ENCODE assay signal across 6 cellular contexts in the genomic region with DNA sequence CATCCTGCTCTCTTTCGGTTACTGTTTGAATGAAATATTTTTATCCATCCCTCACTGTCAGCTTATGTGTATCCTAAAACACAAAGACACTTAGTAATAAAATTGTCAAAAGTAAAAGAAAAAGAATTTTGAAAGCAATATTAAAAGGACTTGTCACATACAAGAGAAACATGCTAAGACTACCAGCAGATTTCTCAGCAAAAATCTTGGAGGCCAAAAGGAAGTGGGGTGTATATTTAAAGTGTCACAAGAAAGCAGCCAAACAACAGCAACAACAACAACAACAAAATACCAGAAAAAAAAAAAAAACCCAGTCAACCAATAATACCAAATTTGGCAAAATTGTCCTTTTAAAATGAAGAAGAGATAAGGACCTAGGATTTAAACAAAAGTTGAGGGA.
"Had no signal": no experiment of that assay in that cellular context is flagged by ENCODE, and none has a peak within 500 bp of the region (broad histone marks: within the 10 kb centered on the region; RNA-seq: fewer than 3 reads in every experiment).

No MANE protein-coding gene starts in this region.

- DNase-seq: H9, HCEC 1CT, HFFc6, KBM-7 had no signal

- H3K27ac Mint-ChIP-seq: GM23338, H9, HFFc6, IgD-negative memory B cell had no signal

- H3K36me3 Mint-ChIP-seq: IgD-negative memory B cell had no signal

- H3K4me3 ChIP-seq: GM23338 had no signal

- H3K4me3 Mint-ChIP-seq: GM23338, H9, HFFc6 had no signal

- H3K4me1 Mint-ChIP-seq: GM23338, H9 had no signal

- H3K27me3 Mint-ChIP-seq: IgD-negative memory B cell had no signal
